In genomic region chr3:107271787-107272387, GRCh38 we compare ENCODE assay signal across 9 cellular contexts.
A peak's percentile ranks its signal among the peaks of the same experiment; 100 is the strongest.
DNase-seq lines count a peak whose midpoint lies in the region; ATAC-seq, FAIRE-seq and TF ChIP-seq lines count a peak whose summit lies in the region.
"Had no signal": no experiment of that assay in that cellular context is flagged by ENCODE, and none has a peak within 500 bp of the region (broad histone marks: within the 10 kb centered on the region; RNA-seq: fewer than 3 reads in every experiment).

No MANE protein-coding gene starts in this region.

- CTCF ChIA-PET in K562 (lab: Yijun Ruan, JAX; ENCODE audit: low intra/inter-chr PET ratio): interaction anchor here (0.6 to 1.2 kb wide), 4 partner anchors 217 to 272 kb away, joined by 3 to 7 read pairs (median 3); no protein-coding TSS in a partner anchor

- no peaks in the 10 kb centered on the region for H4K20me1 ChIP-seq in K562 (replicated peaks; ENCODE audit: control insufficient read depth, insufficient read depth, low read length)

- no peak overlapping the region for H2AFZ ChIP-seq in K562 (ENCODE audit: low read depth, low read length)

- no peaks in the 10 kb centered on the region for H3K79me2 ChIP-seq in K562 (ENCODE audit: control insufficient read depth, insufficient read depth, low read length)

- no peak overlapping the region for H3K27ac Mint-ChIP-seq in activated T-cell treated with anti-CD3 and anti-CD28 coated beads, Interleukin-2, amount 50 U/mL, for 24 hours

- no peak overlapping the region for H3K4me3 Mint-ChIP-seq in activated T-cell treated with anti-CD3 and anti-CD28 coated beads, Interleukin-2, amount 50 U/mL, for 24 hours

- H3K9me3 Mint-ChIP-seq in activated T-cell treated with anti-CD3 and anti-CD28 coated beads, Interleukin-2, amount 50 U/mL, for 24 hours: no peaks in the 10 kb centered on the region

- no peak overlapping the region for H3K27ac ChIP-seq in K562 (ENCODE audit: extremely low read depth, low read depth, low read length)
- H3K27ac ChIP-seq in thyroid gland: no peak overlapping the region

- H3K9ac ChIP-seq in K562 (ENCODE audit: insufficient read depth in 1 of 2, low read depth in 2 of 2, low read length in 2 of 2): no peak overlapping the region

- H3K36me3 ChIP-seq in K562 (ENCODE audit: control insufficient read depth, insufficient read depth, low read length) (no peaks in the 10 kb centered on the region), thyroid gland (no peaks in the 10 kb centered on the region)

- peaks cover 14% of the 10 kb centered on the region for H3K27me3 Mint-ChIP-seq in activated T-cell treated with anti-CD3 and anti-CD28 coated beads, Interleukin-2, amount 50 U/mL, for 24 hours

- 0% methylated on average over 3 of the region's 3 CpGs for WGBS in K562 (ENCODE audit: insufficient coverage, low coverage, missing lambda C conversion rate)
- WGBS in thyroid gland, 2 donors: 8 to 10% methylated on average over 3 of the region's 3 CpGs

- TF ChIP-seq EP300 in K562 (IDR thresholded peaks at IDR 0.05; ENCODE audit: low read length): no peak

- H3K4me1 Mint-ChIP-seq in activated T-cell treated with anti-CD3 and anti-CD28 coated beads, Interleukin-2, amount 50 U/mL, for 24 hours (ENCODE audit: low read depth): peaks cover 2% of the 10 kb centered on the region

- no TSS peak for BruUV-seq in K562 (replicated peaks; lab: Mats Ljungman, UMichigan)

- no peak overlapping the region for H3K4me3 ChIP-seq in K562
- H3K4me3 ChIP-seq in thyroid gland (replicated peaks in 1 of 3): no peak overlapping the region

- ATAC-seq in HG03108 (IDR thresholded peaks at IDR 0.05; ENCODE audit: unreplicated experiment): peak; percentile 55
- ATAC-seq in K562: peak; percentile 56; the same call in 2 of the 3 replicates

- in situ Hi-C loops in K562 (cut with MboI): no loop called here

- no peaks in the 10 kb centered on the region for H3K4me1 ChIP-seq in K562 (replicated peaks in 1 of 2; ENCODE audit: control insufficient read depth in 2 of 2, insufficient read depth in 2 of 2, low read length in 2 of 2)
- no peaks in the 10 kb centered on the region for H3K4me1 ChIP-seq in thyroid gland

- H3K36me3 Mint-ChIP-seq in activated T-cell treated with anti-CD3 and anti-CD28 coated beads, Interleukin-2, amount 50 U/mL, for 24 hours (ENCODE audit: low read depth): no peaks in the 10 kb centered on the region

- peak; percentile 57 to 73 for TF ChIP-seq RAD21 in K562 (CRISPR knock-in tag; conservative IDR thresholded peaks at IDR 0.05 in 1 of 2, IDR thresholded peaks at IDR 0.05 in 1 of 2)

- no peak for TF ChIP-seq POLR2A in K562 (conservative IDR thresholded peaks at IDR 0.05)
- no peak for TF ChIP-seq POLR2A in thyroid gland (IDR thresholded peaks at IDR 0.05)

- H3K9me3 ChIP-seq in K562 (replicated peaks; ENCODE audit: control insufficient read depth, insufficient read depth, low read depth, low read length) (no peaks in the 10 kb centered on the region), thyroid gland (no peaks in the 10 kb centered on the region)

- TF ChIP-seq CTCF in GM12874 (IDR thresholded peaks at IDR 0.05; ENCODE audit: insufficient read depth, low read depth, low read length) (peak; percentile 24; the same call in 1 of the 2 replicates), K562 (IDR thresholded peaks at IDR 0.05 in 2 of 3, conservative IDR thresholded peaks at IDR 0.05 in 1 of 3; ENCODE audit: insufficient read depth in 2 of 3, low read depth in 1 of 3, low read length in 3 of 3) (peak in 2 of 3 experiments; percentile 37 to 60; a peak in 4 of 6 replicates), thyroid gland (IDR thresholded peaks at IDR 0.05) (peak; percentile 35 to 74 (median 51))

- DNase-seq in NCI-H2196 (lab: John Stamatoyannopoulos, UW; ENCODE audit: unreplicated experiment): peak; percentile 37
- DNase-seq in K562 (ENCODE audit: extremely low read depth in 1 of 4, low spot score in 3 of 4): peak in 3 of 4 experiments; percentile 9 to 15 (median 14)
- DNase-seq in thyroid gland: no peak
- no peak for DNase-seq in activated T-cell treated with anti-CD3 and anti-CD28 coated beads, Interleukin-2, amount 50 U/mL, for 24 hours

- H3K4me2 ChIP-seq in K562 (ENCODE audit: insufficient read depth, low read length): no peak overlapping the region

- FAIRE-seq in A204.1 (lab: Jason Lieb, UNC) (peak; percentile 89), K562 (lab: Jason Lieb, UNC) (peak; percentile 29), islet of Langerhans (lab: Jason Lieb, UNC) (peak; percentile 98)
- FAIRE-seq: colon had no signal

- H3K27me3 ChIP-seq in K562 (ENCODE audit: control insufficient read depth in 2 of 2, insufficient read depth in 2 of 2, low read length in 2 of 2) (no peaks in the 10 kb centered on the region), thyroid gland (no peaks in the 10 kb centered on the region)

- no peaks in the 10 kb centered on the region for H3K9me1 ChIP-seq in K562 (ENCODE audit: control insufficient read depth, insufficient read depth, low read length)

- intact Hi-C loops in K562 (cut with micrococcal nuclease) (loop anchor here (2.0 to 5.0 kb wide), 2 partner anchors 149 to 270 kb away; no protein-coding TSS in a partner anchor), thyroid gland (cut with DNase I) (loop anchor here (10.0 kb wide), 1 partner anchor 143 kb away; no protein-coding TSS in a partner anchor)

- POLR2A ChIA-PET in K562 (lab: Yijun Ruan, JAX): interaction anchor here (0.7 kb wide), 1 partner anchor 12 kb away, joined by 3 read pairs; no protein-coding TSS in a partner anchor

TF ChIP-seq in K562, 482 proteins besides CTCF, POLR2A, EP300 and RAD21:
- TF ChIP-seq DEAF1 (CRISPR knock-in tag; IDR thresholded peaks at IDR 0.05) (peak; percentile 25; the same call in 1 of the 2 replicates), SMC3 (conservative IDR thresholded peaks at IDR 0.05; ENCODE audit: insufficient read depth, low read depth, low read length) (peak; percentile 53), RBM14 (IDR thresholded peaks at IDR 0.05; ENCODE audit: borderline replicate concordance, insufficient read depth, low read depth, low read length) (no peak), CTCFL (IDR thresholded peaks at IDR 0.05; ENCODE audit: borderline replicate concordance, insufficient read depth, low read depth, low read length, poor library complexity, severe bottlenecking) (peak; percentile 3), PHF20 (IDR thresholded peaks at IDR 0.05; ENCODE audit: partially characterized antibody) (no peak), MIER1 (IDR thresholded peaks at IDR 0.05; ENCODE audit: low read depth) (no peak)

Comparison
In these comparisons a context has a peak if more than half of its experiments do, and no peak if none do; other contexts are left out.
1. DNase-seq: peak in NCI-H2196 (single experiment) and K562 (3 of 4); none in thyroid gland (0 of 2) and activated T-cell treated with anti-CD3 and anti-CD28 coated beads, Interleukin-2, amount 50 U/mL, for 24 hours (single experiment).
2. Peak in every context shown above with its lines, with median percentiles within 50 percentile points of each other: CTCF ChIP-seq.